ENCODE assay signal across 22 cellular contexts in the genomic region with DNA sequence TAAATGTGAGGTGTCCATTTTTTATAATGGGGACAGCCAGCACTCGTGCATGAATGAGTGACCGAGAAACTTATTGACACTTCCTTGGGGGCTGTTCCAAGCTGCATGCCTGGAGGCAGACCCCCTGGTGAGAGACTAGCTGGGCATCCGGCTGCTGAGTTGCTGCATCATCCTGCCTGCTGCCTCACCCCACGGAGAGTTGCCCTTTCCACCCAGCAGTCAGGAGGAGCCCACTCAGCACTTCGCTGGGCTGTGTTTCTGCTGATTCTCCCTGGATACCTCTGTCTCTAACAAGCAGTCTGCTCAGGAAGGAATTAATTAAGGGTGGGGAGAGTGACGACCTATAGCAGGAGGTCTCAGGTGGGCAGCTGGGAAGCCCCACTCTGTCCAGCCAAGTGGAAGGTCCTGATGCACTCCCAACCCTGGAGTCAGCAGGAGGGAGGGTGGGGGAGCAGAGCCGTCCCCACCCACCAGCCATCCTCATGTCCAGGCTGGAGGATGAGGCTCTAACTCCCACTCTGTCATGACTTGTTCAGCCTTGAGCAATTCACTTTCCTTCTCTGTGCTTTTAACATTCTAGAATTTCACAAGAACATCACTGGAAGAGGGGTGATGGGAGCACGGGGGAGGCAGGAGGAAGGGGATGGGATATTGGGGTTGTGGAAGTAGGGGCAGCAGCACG.
DNase-seq lines count a peak whose midpoint lies in the region; ATAC-seq and TF ChIP-seq lines count a peak whose summit lies in the region.
"Had no signal": no experiment of that assay in that cellular context is flagged by ENCODE, and none has a peak within 500 bp of the region (broad histone marks: within the 10 kb centered on the region; RNA-seq: fewer than 3 reads in every experiment).

No MANE protein-coding gene starts in this region.

- H3K27me3 ChIP-seq in GM23338 (ENCODE audit: insufficient read depth): no peaks in the 10 kb centered on the region
- H3K27me3 ChIP-seq: Peyer's patch, right atrium auricular region, thyroid gland had no signal

- H3K36me3 Mint-ChIP-seq in natural killer cell (no peaks in the 10 kb centered on the region), GM23338 (ENCODE audit: low read depth) (no peaks in the 10 kb centered on the region)
- H3K36me3 Mint-ChIP-seq: stimulated activated naive B cell treated with anti-CD40 and anti-IgM and Interleukin-4, amounts not matched to agents 10 μg/mL and 1 μg/mL and 100 μg/mL, for 72 hours had no signal

- no peaks in the 10 kb centered on the region for H3K9me2 ChIP-seq in GM23338 (ENCODE audit: insufficient read depth)

- peak overlapping the region; percentile 61 for H3K4me3 Mint-ChIP-seq in natural killer cell
- H3K4me3 Mint-ChIP-seq in GM23338: no peak overlapping the region
- H3K4me3 Mint-ChIP-seq: activated T-cell treated with anti-CD3 and anti-CD28 coated beads, Interleukin-2, amount 50 U/mL, for 4 hours; stimulated activated naive B cell treated with anti-CD40 and anti-IgM and Interleukin-4, amounts not matched to agents 10 μg/mL and 1 μg/mL and 100 μg/mL, for 72 hours had no signal

- no peaks in the 10 kb centered on the region for H3F3A ChIP-seq in GM23338 (replicated peaks; ENCODE audit: low read depth)

- no peaks in the 10 kb centered on the region for H3K27me3 Mint-ChIP-seq in natural killer cell (ENCODE audit: low read depth in 2 of 2)
- H3K27me3 Mint-ChIP-seq in GM23338 (ENCODE audit: insufficient read depth, low read depth, poor library complexity): peaks cover 11% of the 10 kb centered on the region
- H3K27me3 Mint-ChIP-seq: stimulated activated naive B cell treated with anti-CD40 and anti-IgM and Interleukin-4, amounts not matched to agents 10 μg/mL and 1 μg/mL and 100 μg/mL, for 72 hours had no signal

- peaks cover 64 to 82% of the 10 kb centered on the region in 2 donors for H3K4me1 Mint-ChIP-seq in natural killer cell
- H3K4me1 Mint-ChIP-seq in GM23338: peaks cover 18% of the 10 kb centered on the region

- no peak overlapping the region for H3K4me2 ChIP-seq in GM23338

- TF ChIP-seq CTCF in natural killer cell (IDR thresholded peaks at IDR 0.05): no peak
- no peak for TF ChIP-seq CTCF in GM23338 (conservative IDR thresholded peaks at IDR 0.05; ENCODE audit: low read depth in 2 of 2)

- H3K9me3 Mint-ChIP-seq in natural killer cell: no peaks in the 10 kb centered on the region
- H3K9me3 Mint-ChIP-seq in GM23338: no peaks in the 10 kb centered on the region
- H3K9me3 Mint-ChIP-seq: activated T-cell treated with anti-CD3 and anti-CD28 coated beads, Interleukin-2, amount 50 U/mL, for 4 hours; stimulated activated naive B cell treated with anti-CD40 and anti-IgM and Interleukin-4, amounts not matched to agents 10 μg/mL and 1 μg/mL and 100 μg/mL, for 72 hours had no signal

- H3K36me3 ChIP-seq in GM23338 (ENCODE audit: insufficient read depth): no peaks in the 10 kb centered on the region
- H3K36me3 ChIP-seq: gastroesophageal sphincter, Peyer's patch, right atrium auricular region, thyroid gland had no signal

- DNase-seq in ELF-1 (ENCODE audit: low read depth, low spot score) (peak; percentile 46), NCI-H69 (lab: John Stamatoyannopoulos, UW) (peak; percentile 97), natural killer cell (no peak), NCI-H1092 (lab: John Stamatoyannopoulos, UW) (no peak), GM23338 (ENCODE audit: low spot score) (no peak)
- DNase-seq in stimulated activated CD4-positive, alpha-beta T cell treated with anti-CD3 and anti-CD28 coated beads, Interleukin-12 subunit alpha, Interleukin-12 subunit beta, amount 100 ng/mL, for 4 hours: no peak
- DNase-seq: activated naive CD4-positive, alpha-beta T cell treated with anti-CD3 and anti-CD28 coated beads, Interleukin-2, amount 50 U/mL, for 16 hours; activated T-cell treated with anti-CD3 and anti-CD28 coated beads, Interleukin-2, amount 50 U/mL, for 4 hours; Caco-2; erythroblast; Kasumi-1; NCI-H1436 treated with DMSO at 0.1 percent for 48 hours; Peyer's patch; stimulated activated naive B cell treated with anti-CD40 and anti-IgM and Interleukin-4, amounts not matched to agents 10 μg/mL and 1 μg/mL and 100 μg/mL, for 72 hours; thyroid gland had no signal

- H3K27ac Mint-ChIP-seq in natural killer cell (peak overlapping the region; percentile 90 to 95), GM23338 (no peak overlapping the region)
- H3K27ac Mint-ChIP-seq: stimulated activated naive B cell treated with anti-CD40 and anti-IgM and Interleukin-4, amounts not matched to agents 10 μg/mL and 1 μg/mL and 100 μg/mL, for 72 hours had no signal

- no peaks in the 10 kb centered on the region for H3K79me2 ChIP-seq in GM23338 (replicated peaks; ENCODE audit: insufficient read depth)

- no peak overlapping the region for H3K4me3 ChIP-seq in GM23338
- H3K4me3 ChIP-seq: gastroesophageal sphincter, Peyer's patch, right atrium auricular region, SK-N-MC, thyroid gland had no signal

- intact Hi-C loops in natural killer cell (cut with micrococcal nuclease): loop anchor here (2.0 to 5.0 kb wide), 4 partner anchors 27 to 69 kb away; no protein-coding TSS in a partner anchor

- peaks cover 12% of the 10 kb centered on the region for H3K4me1 ChIP-seq in GM23338 (ENCODE audit: insufficient read depth)
- H3K4me1 ChIP-seq: Caco-2, gastroesophageal sphincter, Peyer's patch, right atrium auricular region, thyroid gland had no signal

- peak overlapping the region; percentile 33 for H3K27ac ChIP-seq in cingulate gyrus (ENCODE audit: low read depth, low read length)
- no peak overlapping the region for H3K27ac ChIP-seq in GM23338 (ENCODE audit: low read depth)
- H3K27ac ChIP-seq: gastroesophageal sphincter, Peyer's patch, right atrium auricular region, SK-N-MC, thyroid gland had no signal

- no peak overlapping the region for H2AFZ ChIP-seq in GM23338

- no peaks in the 10 kb centered on the region for H4K20me1 ChIP-seq in GM23338 (replicated peaks; ENCODE audit: insufficient read depth)

- ATAC-seq in natural killer cell (peak in 1 of 3 donors; percentile 17), GM23338 (no peak; the same call in 2 of the 3 replicates), HG03439 (IDR thresholded peaks at IDR 0.05; ENCODE audit: unreplicated experiment) (no peak)
- ATAC-seq: activated CD4-positive, CD25-positive, alpha-beta regulatory T cell treated with anti-CD3 and anti-CD28 coated beads, Interleukin-2, amount 50 U/mL, for 24 hours; activated T-cell treated with anti-CD3 and anti-CD28 coated beads, Interleukin-2, amount 50 U/mL, for 4 hours; gastroesophageal sphincter; left lobe of liver; stimulated activated naive B cell treated with anti-CD40 and anti-IgM and Interleukin-4, amounts not matched to agents 10 μg/mL and 1 μg/mL and 100 μg/mL, for 72 hours had no signal

TF ChIP-seq in GM23338, 12 proteins besides CTCF, POLR2A, EP300 and RAD21:
- TF ChIP-seq, protein P1, sequence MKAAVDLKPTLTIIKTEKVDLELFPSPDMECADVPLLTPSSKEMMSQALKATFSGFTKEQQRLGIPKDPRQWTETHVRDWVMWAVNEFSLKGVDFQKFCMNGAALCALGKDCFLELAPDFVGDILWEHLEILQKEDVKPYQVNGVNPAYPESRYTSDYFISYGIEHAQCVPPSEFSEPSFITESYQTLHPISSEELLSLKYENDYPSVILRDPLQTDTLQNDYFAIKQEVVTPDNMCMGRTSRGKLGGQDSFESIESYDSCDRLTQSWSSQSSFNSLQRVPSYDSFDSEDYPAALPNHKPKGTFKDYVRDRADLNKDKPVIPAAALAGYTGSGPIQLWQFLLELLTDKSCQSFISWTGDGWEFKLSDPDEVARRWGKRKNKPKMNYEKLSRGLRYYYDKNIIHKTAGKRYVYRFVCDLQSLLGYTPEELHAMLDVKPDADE (IDR thresholded peaks at IDR 0.05): no peak

Comparison
In these comparisons a context has a peak if more than half of its experiments do, and no peak if none do; other contexts are left out.
1. DNase-seq: peak in ELF-1 (single experiment) and NCI-H69 (single experiment); none in natural killer cell (single experiment), stimulated activated CD4-positive, alpha-beta T cell treated with anti-CD3 and anti-CD28 coated beads, Interleukin-12 subunit alpha, Interleukin-12 subunit beta, amount 100 ng/mL, for 4 hours (single experiment), NCI-H1092 (single experiment) and GM23338 (single experiment).